Comparison of ENCODE assay signal across 13 cellular contexts in genomic region chr5:154059039-154059430, GRCh38. TPM values are rescaled to one million over a fixed set of nuclear protein-coding genes. Genes with fewer than 3 reads are reported as not detected.
DNase-seq lines count a peak whose midpoint lies in the region; ATAC-seq and TF ChIP-seq lines count a peak whose summit lies in the region.
"Had no signal": no experiment of that assay in that cellular context is flagged by ENCODE, and none has a peak within 500 bp of the region (broad histone marks: within the 10 kb centered on the region; RNA-seq: fewer than 3 reads in every experiment).

No MANE protein-coding gene starts in this region.

- no peaks in the 10 kb centered on the region for H3K9me3 Mint-ChIP-seq in activated CD8-positive, alpha-beta T cell treated with anti-CD3 and anti-CD28 coated beads for 36 hours
- H3K9me3 Mint-ChIP-seq: activated naive CD4-positive, alpha-beta T cell treated with anti-CD3 and anti-CD28 coated beads for 36 hours; natural killer cell treated with Interleukin-12 subunit alpha and Interleukin-12 subunit beta and Interleukin-15 and Interleukin-18, amount 100 ng/mL, for 72 hours had no signal

- POLR2A ChIA-PET in activated CD8-positive, alpha-beta T cell treated with anti-CD3 and anti-CD28 coated beads for 36 hours (lab: Charles Lee): interaction anchor here (0.8 to 1.5 kb wide), 4 partner anchors 9 to 103 kb away, joined by 3 to 8 read pairs (median 5); no protein-coding TSS in a partner anchor

- no peak for DNase-seq in activated CD8-positive, alpha-beta T cell treated with anti-CD3 and anti-CD28 coated beads for 36 hours
- DNase-seq in COLO829 (ENCODE audit: low spot score) (no peak), cardiac septum (ENCODE audit: low spot score) (no peak), activated T-cell treated with anti-CD3 and anti-CD28 coated beads for 4 hours (no peak)
- DNase-seq in activated naive CD4-positive, alpha-beta T cell treated with anti-CD3 and anti-CD28 coated beads, Interleukin-2, amount 50 U/mL, for 16 hours: no peak
- DNase-seq: activated naive CD4-positive, alpha-beta T cell treated with anti-CD3 and anti-CD28 coated beads for 36 hours; stimulated activated CD4-positive, alpha-beta T cell treated with anti-CD3 and anti-CD28 coated beads, Interleukin-1b, Interleukin-23, amount 100 ng/mL, for 48 hours; T1000; thyroid gland had no signal

- no peak for TF ChIP-seq CTCF in activated CD8-positive, alpha-beta T cell treated with anti-CD3 and anti-CD28 coated beads for 36 hours (IDR thresholded peaks at IDR 0.05)

- no peaks in the 10 kb centered on the region for H3K27me3 Mint-ChIP-seq in activated CD8-positive, alpha-beta T cell treated with anti-CD3 and anti-CD28 coated beads for 36 hours
- H3K27me3 Mint-ChIP-seq: natural killer cell treated with Interleukin-12 subunit alpha and Interleukin-12 subunit beta and Interleukin-15 and Interleukin-18, amount 100 ng/mL, for 72 hours had no signal

- peak overlapping the region; percentile 46 for H3K27ac Mint-ChIP-seq in activated CD8-positive, alpha-beta T cell treated with anti-CD3 and anti-CD28 coated beads for 36 hours
- H3K27ac Mint-ChIP-seq: activated naive CD4-positive, alpha-beta T cell treated with anti-CD3 and anti-CD28 coated beads for 36 hours had no signal

- H3K4me3 Mint-ChIP-seq in activated CD8-positive, alpha-beta T cell treated with anti-CD3 and anti-CD28 coated beads for 36 hours: no peak overlapping the region
- H3K4me3 Mint-ChIP-seq: activated naive CD4-positive, alpha-beta T cell treated with anti-CD3 and anti-CD28 coated beads for 36 hours; natural killer cell treated with Interleukin-12 subunit alpha and Interleukin-12 subunit beta and Interleukin-15 and Interleukin-18, amount 100 ng/mL, for 72 hours had no signal

- intact Hi-C loops in activated CD8-positive, alpha-beta T cell treated with anti-CD3 and anti-CD28 coated beads for 36 hours (cut with micrococcal nuclease): no loop called here
- intact Hi-C loops in cardiac septum (cut with DNase I): no loop called here

- peak; percentile 77 for ATAC-seq in GM18498 (IDR thresholded peaks at IDR 0.05; ENCODE audit: unreplicated experiment)
- ATAC-seq in GM21360 (IDR thresholded peaks at IDR 0.05; ENCODE audit: unreplicated experiment): peak; percentile 53
- peak; percentile 68 for ATAC-seq in HG03066 (IDR thresholded peaks at IDR 0.05; ENCODE audit: low read depth, unreplicated experiment)
- ATAC-seq in activated CD8-positive, alpha-beta T cell treated with anti-CD3 and anti-CD28 coated beads for 36 hours: peak; percentile 53

- CTCF ChIA-PET in activated CD8-positive, alpha-beta T cell treated with anti-CD3 and anti-CD28 coated beads for 36 hours (lab: Charles Lee): interaction anchor here (0.6 to 5.0 kb wide), 9 partner anchors 10 to 426 kb away, joined by 3 to 38 read pairs (median 3); no protein-coding TSS in a partner anchor

- H3K36me3 Mint-ChIP-seq in activated CD8-positive, alpha-beta T cell treated with anti-CD3 and anti-CD28 coated beads for 36 hours (ENCODE audit: low read depth): peaks cover 16% of the 10 kb centered on the region

- peaks cover 24% of the 10 kb centered on the region for H3K4me1 Mint-ChIP-seq in activated CD8-positive, alpha-beta T cell treated with anti-CD3 and anti-CD28 coated beads for 36 hours (ENCODE audit: low read depth)

RNA-seq across cellular contexts. Expression of gene MFAP3, which starts 20.3 kb away (rescaled TPM):
- total RNA-seq in activated CD8-positive, alpha-beta T cell treated with anti-CD3 and anti-CD28 coated beads for 36 hours: 10 to 100 TPM in 1 of 2 experiments, 1 to 10 TPM in 1; 10.0 to 12.1 TPM
- 33.3 TPM for total RNA-seq in cardiac septum

RNA-seq across cellular contexts. Expression of gene FAM114A2, which starts 20.3 kb away (rescaled TPM):
- 10 to 100 TPM; 25.6 to 26.9 TPM for total RNA-seq in activated CD8-positive, alpha-beta T cell treated with anti-CD3 and anti-CD28 coated beads for 36 hours
- total RNA-seq in cardiac septum: 37.6 TPM
